In the genomic region with DNA sequence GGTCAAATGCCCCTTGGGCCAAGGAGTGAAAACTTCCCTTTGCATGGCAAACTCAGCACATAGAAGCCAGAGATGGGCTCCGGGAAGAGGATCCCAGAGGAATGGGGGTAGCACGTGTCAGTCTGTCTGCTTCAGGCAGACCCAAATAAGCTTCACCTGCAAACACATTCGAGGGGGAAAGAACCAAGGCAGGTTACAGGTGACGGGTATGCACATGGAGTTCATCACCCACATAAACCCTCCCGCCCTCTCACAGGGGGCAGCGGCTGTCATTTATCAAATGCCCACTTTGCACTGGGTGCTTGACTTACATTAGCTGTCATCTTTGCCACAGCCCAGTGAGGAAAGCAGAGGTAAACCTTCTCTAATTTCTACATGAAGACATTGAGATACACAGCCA, we compare ENCODE assay signal across 22 cellular contexts.
"Had no signal": no experiment of that assay in that cellular context is flagged by ENCODE, and none has a peak within 500 bp of the region (broad histone marks: within the 10 kb centered on the region; RNA-seq: fewer than 3 reads in every experiment).

No MANE protein-coding gene starts in this region.

- H3K4me3 ChIP-seq: K562 had no signal

- ATAC-seq: activated T-helper 17 cell treated with anti-CD3 and anti-CD28 coated beads, Interleukin-2, amount 50 U/mL, for 72 hours; K562; T-cell had no signal

- DNase-seq: activated B cell treated with CpG ODN at 0.5 μM for 24 hours; activated CD4-positive, alpha-beta T cell treated with anti-CD3 and anti-CD28 coated beads for 1 hour; activated CD4-positive, alpha-beta T cell treated with anti-CD3 and anti-CD28 coated beads, Interleukin-2, amount 10 ng/mL, durations not matched to agents 24 days and 14 days; activated CD4-positive, alpha-beta T cell treated with anti-CD3 and anti-CD28 coated beads, Interleukin-2, amount 50 U/mL, for 48 hours; activated gamma-delta T cell; activated naive CD4-positive, alpha-beta T cell treated with anti-CD3 and anti-CD28 coated beads for 36 hours; activated T-cell treated with anti-CD3 and anti-CD28 coated beads for 4 hours; activated T-cell treated with anti-CD3 and anti-CD28 coated beads, Interleukin-2, amount 50 U/mL, for 48 hours; amygdala; Karpas-422; NCI-H187; NCI-H2171; NCI-H345; NCI-H510A; NCI-H526 treated with DMSO at 0.1 percent for 48 hours; NCI-H82; SIG-M5; T-cell; T-helper 2 cell; T1000 had no signal
